ENCODE assay signal across 14 cellular contexts in genomic region chr2:149860276-149860921, GRCh38.
A peak's percentile ranks its signal among the peaks of the same experiment; 100 is the strongest.
DNase-seq lines count a peak whose midpoint lies in the region; ATAC-seq and TF ChIP-seq lines count a peak whose summit lies in the region.
"Had no signal": no experiment of that assay in that cellular context is flagged by ENCODE, and none has a peak within 500 bp of the region (broad histone marks: within the 10 kb centered on the region; RNA-seq: fewer than 3 reads in every experiment).

No MANE protein-coding gene starts in this region.

- peak overlapping the region; percentile 21 for H2AFZ ChIP-seq in ACC112 (ENCODE audit: low read length, unreplicated experiment)

- no peaks in the 10 kb centered on the region for H3K27me3 Mint-ChIP-seq in mesothelial cell of epicardium (ENCODE audit: low read depth)
- H3K27me3 Mint-ChIP-seq in activated CD4-positive, alpha-beta T cell treated with anti-CD3 and anti-CD28 coated beads for 36 hours: no peaks in the 10 kb centered on the region
- H3K27me3 Mint-ChIP-seq: CD4-positive, CD25-positive, alpha-beta regulatory T cell; stimulated activated naive B cell treated with anti-CD40 and anti-IgM and Interleukin-4, amounts not matched to agents 10 μg/mL and 1 μg/mL and 100 μg/mL, for 72 hours had no signal

- DNase-seq in HL-60 (ENCODE audit: low read depth in 1 of 2, low spot score in 1 of 2) (peak in 1 of 2 experiments; percentile 6), dermis blood vessel endothelial cell (peak; percentile 9), mesothelial cell of epicardium (ENCODE audit: low spot score in 2 of 2, unreplicated experiment in 2 of 2) (no peak)
- no peak for DNase-seq in activated CD4-positive, alpha-beta T cell treated with anti-CD3 and anti-CD28 coated beads for 36 hours
- DNase-seq in activated CD4-positive, alpha-beta T cell treated with anti-CD3 and anti-CD28 coated beads, Interleukin-2, amount 50 U/mL, for 4 hours: no peak
- DNase-seq: activated T-cell treated with anti-CD3 and anti-CD28 coated beads, Interleukin-2, amount 50 U/mL, for 72 hours; CD4-positive, CD25-positive, alpha-beta regulatory T cell; H9; NCI-H82; stimulated activated naive B cell treated with anti-CD40 and anti-IgM and Interleukin-4, amounts not matched to agents 10 μg/mL and 1 μg/mL and 100 μg/mL, for 72 hours had no signal

- no peaks in the 10 kb centered on the region for H3K36me3 ChIP-seq in ACC112 (ENCODE audit: insufficient read depth, low read length)

- ATAC-seq in HG03439 (IDR thresholded peaks at IDR 0.05; ENCODE audit: unreplicated experiment): no peak
- no peak for ATAC-seq in activated CD4-positive, alpha-beta T cell treated with anti-CD3 and anti-CD28 coated beads for 36 hours
- ATAC-seq in HG02571 (IDR thresholded peaks at IDR 0.05; ENCODE audit: unreplicated experiment): no peak
- ATAC-seq: activated T-cell treated with anti-CD3 and anti-CD28 coated beads, Interleukin-2, amount 50 U/mL, for 72 hours; stimulated activated naive B cell treated with anti-CD40 and anti-IgM and Interleukin-4, amounts not matched to agents 10 μg/mL and 1 μg/mL and 100 μg/mL, for 72 hours had no signal

- no peak overlapping the region for H3K4me3 Mint-ChIP-seq in mesothelial cell of epicardium
- H3K4me3 Mint-ChIP-seq in activated CD4-positive, alpha-beta T cell treated with anti-CD3 and anti-CD28 coated beads for 36 hours: no peak overlapping the region
- H3K4me3 Mint-ChIP-seq: activated T-cell treated with anti-CD3 and anti-CD28 coated beads, Interleukin-2, amount 50 U/mL, for 72 hours; CD4-positive, CD25-positive, alpha-beta regulatory T cell; H9; stimulated activated naive B cell treated with anti-CD40 and anti-IgM and Interleukin-4, amounts not matched to agents 10 μg/mL and 1 μg/mL and 100 μg/mL, for 72 hours had no signal

- TF ChIP-seq CTCF in HL-60 (IDR thresholded peaks at IDR 0.05; ENCODE audit: insufficient read depth, low read length): no peak
- TF ChIP-seq CTCF in mesothelial cell of epicardium (IDR thresholded peaks at IDR 0.05; ENCODE audit: unreplicated experiment): no peak

- H3K27me3 ChIP-seq in ACC112 (ENCODE audit: insufficient read depth, low read length) (no peaks in the 10 kb centered on the region), HL-60 (ENCODE audit: insufficient read depth, poor library complexity, severe bottlenecking) (no peaks in the 10 kb centered on the region)
- H3K27me3 ChIP-seq: dorsolateral prefrontal cortex had no signal

- POLR2A ChIA-PET in activated CD4-positive, alpha-beta T cell treated with anti-CD3 and anti-CD28 coated beads for 36 hours (lab: Charles Lee): no interaction called here

- peaks cover 9% of the 10 kb centered on the region for H3K36me3 Mint-ChIP-seq in mesothelial cell of epicardium
- H3K36me3 Mint-ChIP-seq in activated CD4-positive, alpha-beta T cell treated with anti-CD3 and anti-CD28 coated beads for 36 hours (ENCODE audit: low read depth): no peaks in the 10 kb centered on the region
- H3K36me3 Mint-ChIP-seq: CD4-positive, CD25-positive, alpha-beta regulatory T cell; stimulated activated naive B cell treated with anti-CD40 and anti-IgM and Interleukin-4, amounts not matched to agents 10 μg/mL and 1 μg/mL and 100 μg/mL, for 72 hours had no signal

- H3K27ac ChIP-seq in ACC112 (ENCODE audit: low read depth, low read length) (peak overlapping the region; percentile 89; the same call in 1 of the 2 replicates), HL-60 (replicated peaks) (peak overlapping the region; percentile 54)

- no peaks in the 10 kb centered on the region for H3K79me2 ChIP-seq in ACC112 (ENCODE audit: control insufficient read depth, insufficient read depth, low read length, unreplicated experiment)

- H3K4me3 ChIP-seq in ACC112 (ENCODE audit: low read depth, low read length) (no peak overlapping the region), HL-60 (replicated peaks; ENCODE audit: insufficient read depth, low read length) (no peak overlapping the region)
- H3K4me3 ChIP-seq: dorsolateral prefrontal cortex had no signal

- peaks cover 35% of the 10 kb centered on the region for H3K9me3 Mint-ChIP-seq in mesothelial cell of epicardium
- peaks cover 9% of the 10 kb centered on the region for H3K9me3 Mint-ChIP-seq in activated CD4-positive, alpha-beta T cell treated with anti-CD3 and anti-CD28 coated beads for 36 hours (ENCODE audit: low read depth)

- intact Hi-C loops in activated CD4-positive, alpha-beta T cell treated with anti-CD3 and anti-CD28 coated beads for 36 hours (cut with DNase I, micrococcal nuclease): no loop called here

- H3K4me1 ChIP-seq in ACC112 (ENCODE audit: control insufficient read depth, insufficient read depth, low read length, unreplicated experiment): peaks cover 32% of the 10 kb centered on the region

- CTCF ChIA-PET in activated CD4-positive, alpha-beta T cell treated with anti-CD3 and anti-CD28 coated beads for 36 hours (lab: Charles Lee): no interaction called here

- peak overlapping the region; percentile 20 for H3K27ac Mint-ChIP-seq in mesothelial cell of epicardium
- no peak overlapping the region for H3K27ac Mint-ChIP-seq in activated CD4-positive, alpha-beta T cell treated with anti-CD3 and anti-CD28 coated beads for 36 hours
- H3K27ac Mint-ChIP-seq: activated T-cell treated with anti-CD3 and anti-CD28 coated beads, Interleukin-2, amount 50 U/mL, for 72 hours; stimulated activated naive B cell treated with anti-CD40 and anti-IgM and Interleukin-4, amounts not matched to agents 10 μg/mL and 1 μg/mL and 100 μg/mL, for 72 hours had no signal

- peaks cover 2% of the 10 kb centered on the region for H3K4me1 Mint-ChIP-seq in mesothelial cell of epicardium
- no peaks in the 10 kb centered on the region for H3K4me1 Mint-ChIP-seq in activated CD4-positive, alpha-beta T cell treated with anti-CD3 and anti-CD28 coated beads for 36 hours
- H3K4me1 Mint-ChIP-seq: CD4-positive, CD25-positive, alpha-beta regulatory T cell; H9; stimulated activated naive B cell treated with anti-CD40 and anti-IgM and Interleukin-4, amounts not matched to agents 10 μg/mL and 1 μg/mL and 100 μg/mL, for 72 hours had no signal
